ENCODE assay signal across 11 cellular contexts in genomic region chr19:50233308-50233910, GRCh38. TPM values are rescaled to one million over a fixed set of nuclear protein-coding genes. Genes with fewer than 3 reads are reported as not detected.
"Had no signal": no experiment of that assay in that cellular context is flagged by ENCODE, and none has a peak within 500 bp of the region (broad histone marks: within the 10 kb centered on the region; RNA-seq: fewer than 3 reads in every experiment).

No MANE protein-coding gene starts in this region.

- H3K27ac ChIP-seq: epithelial cell of prostate, parathyroid adenoma had no signal

- ATAC-seq: effector memory CD8-positive, alpha-beta T cell had no signal

- H3K79me2 ChIP-seq: parathyroid adenoma had no signal

- H3K4me3 ChIP-seq: adrenal gland had no signal

- H3K4me1 ChIP-seq: adrenal gland, parathyroid adenoma had no signal

- H3K27me3 ChIP-seq: adrenal gland had no signal

- H3K9me3 ChIP-seq: adrenal gland had no signal

- H3K36me3 ChIP-seq: adrenal gland had no signal

- H2AFZ ChIP-seq: parathyroid adenoma had no signal

- DNase-seq: activated CD4-positive, alpha-beta T cell treated with anti-CD3 and anti-CD28 coated beads, Interleukin-2, amount 50 U/mL, for 4 hours; activated CD4-positive, CD25-positive, alpha-beta regulatory T cell treated with anti-CD3 and anti-CD28 coated beads, Interleukin-2, amount 50 U/mL, for 72 hours; activated naive CD4-positive, alpha-beta T cell treated with anti-CD3 and anti-CD28 coated beads, Interleukin-2, amount 50 U/mL, for 16 hours; activated T-cell treated with anti-CD3 and anti-CD28 coated beads, Interleukin-2, amount 50 U/mL, for 1 hour; effector memory CD8-positive, alpha-beta T cell; immature natural killer cell; stimulated activated CD4-positive, alpha-beta T cell treated with anti-CD3 and anti-CD28 coated beads, Interleukin-12 subunit alpha, Interleukin-12 subunit beta, amount 100 ng/mL, for 4 hours; stimulated activated naive CD4-positive, alpha-beta T cell had no signal

RNA-seq across cellular contexts. Expression of gene MYH14, which starts 30.0 kb away (rescaled TPM):
- polyA plus RNA-seq: immature natural killer cell had no signal
